Comparison of ENCODE assay signal across 10 cellular contexts in the genomic region with DNA sequence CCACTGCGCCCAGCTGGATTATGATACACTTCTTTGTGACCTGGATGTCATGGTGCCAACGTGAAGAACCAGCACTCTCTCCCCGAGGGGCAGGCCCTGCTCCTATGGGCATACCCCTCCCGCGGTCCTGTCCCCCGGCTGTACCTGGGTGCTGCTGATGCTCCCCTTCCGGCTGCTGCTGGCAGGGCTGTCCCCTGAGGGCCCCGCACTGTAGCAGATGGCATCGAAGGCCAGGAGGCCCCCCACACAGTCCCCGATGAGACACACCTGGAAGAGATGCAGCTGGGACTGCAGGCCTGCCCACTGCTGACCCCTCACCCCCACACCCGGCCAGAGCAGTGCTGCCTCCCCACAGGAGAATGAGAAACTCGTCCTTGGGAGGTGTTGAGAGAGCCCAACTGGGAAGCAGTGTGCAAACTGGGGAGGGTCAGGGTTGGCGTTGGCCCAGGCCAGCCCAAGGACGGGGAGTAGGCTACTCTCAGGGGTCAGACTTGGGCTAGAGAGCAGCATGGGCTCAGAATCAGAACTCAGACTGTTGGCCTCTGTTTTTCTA. TPM values are rescaled to one million over a fixed set of nuclear protein-coding genes. Genes with fewer than 3 reads are reported as not detected.
"Had no signal": no experiment of that assay in that cellular context is flagged by ENCODE, and none has a peak within 500 bp of the region (broad histone marks: within the 10 kb centered on the region; RNA-seq: fewer than 3 reads in every experiment).

No MANE protein-coding gene starts in this region.

- H3K4me1 ChIP-seq: HAP-1 had no signal

- FAIRE-seq: HTR-8/SVneo had no signal

- H3K4me3 Mint-ChIP-seq: GM23338, HFFc6, IgD-negative memory B cell had no signal

- ATAC-seq: GM23338, HCT116 had no signal

- H3K4me3 ChIP-seq: GM23338, HAP-1 had no signal

- H3K9me3 ChIP-seq: HAP-1 had no signal

- H3K9me3 Mint-ChIP-seq: GM23338, HFFc6, IgD-negative memory B cell had no signal

- H2AFZ ChIP-seq: GM23338 had no signal

- DNase-seq: H7, HFFc6, KBM-7 had no signal

- H3K27ac Mint-ChIP-seq: GM23338, HFFc6, IgD-negative memory B cell had no signal

- H3K36me3 Mint-ChIP-seq: IgD-negative memory B cell had no signal

- H3K4me2 ChIP-seq: GM23338 had no signal

- H3K36me3 ChIP-seq: HAP-1 had no signal

RNA-seq across cellular contexts. Expression of a gene that starts 33.7 kb away (rescaled TPM):
- polyA plus RNA-seq: IgD-negative memory B cell had no signal

RNA-seq across cellular contexts. Expression of a gene that starts 43.0 kb away (rescaled TPM):
- total RNA-seq: H4, HFFc6, HT-29 had no signal
- polyA plus RNA-seq: IgD-negative memory B cell had no signal
